ENCODE assay signal across 8 cellular contexts in the genomic region with DNA sequence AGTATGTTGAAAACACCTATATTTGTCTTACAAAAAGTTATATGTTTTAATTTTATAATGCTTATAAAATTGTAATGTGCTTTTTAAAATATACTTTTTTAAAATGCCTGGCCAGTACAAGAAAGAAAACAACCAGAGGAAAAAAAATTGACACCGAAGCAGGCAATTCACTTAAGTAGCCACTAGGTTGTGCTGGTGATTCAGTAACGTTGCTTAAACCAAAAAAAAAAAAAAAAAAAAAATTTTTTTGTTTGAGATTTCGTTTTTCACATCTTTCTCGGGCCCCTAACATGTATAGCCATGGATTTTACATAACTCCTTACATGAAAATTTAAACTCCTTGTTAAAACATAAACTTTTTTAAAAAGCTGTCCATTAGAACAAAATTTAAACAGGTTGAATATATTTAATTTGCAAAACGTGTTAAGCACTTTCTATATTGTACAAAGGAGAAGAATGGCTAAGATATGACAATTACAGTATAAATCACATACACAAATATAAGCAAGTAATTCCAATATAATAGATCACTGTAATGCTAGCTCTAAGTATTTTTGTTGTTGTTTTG. TPM values are rescaled to one million over a fixed set of nuclear protein-coding genes. Genes with fewer than 3 reads are reported as not detected.
DNase-seq lines count a peak whose midpoint lies in the region; ATAC-seq and TF ChIP-seq lines count a peak whose summit lies in the region.

No MANE protein-coding gene starts in this region.

- no peaks in the 10 kb centered on the region for H3K36me3 Mint-ChIP-seq in type B pancreatic cell
- H3K36me3 Mint-ChIP-seq in activated T-helper 2 cell treated with anti-CD3 and anti-CD28 coated beads, Interferon-gamma antibody, Interleukin-2, Interleukin-4, amounts not matched to agents 10 μg/mL and 5 μg/mL and 100 μg/mL, durations not matched to agents 14 hours and 24 hours and 36 hours (ENCODE audit: low read depth): no peaks in the 10 kb centered on the region

- TF ChIP-seq CTCF in type B pancreatic cell (conservative IDR thresholded peaks at IDR 0.05): peak; percentile 82

- H3K4me1 Mint-ChIP-seq in type B pancreatic cell (ENCODE audit: unreplicated experiment): no peaks in the 10 kb centered on the region
- H3K4me1 Mint-ChIP-seq in activated T-helper 2 cell treated with anti-CD3 and anti-CD28 coated beads, Interferon-gamma antibody, Interleukin-2, Interleukin-4, amounts not matched to agents 10 μg/mL and 5 μg/mL and 100 μg/mL, durations not matched to agents 14 hours and 24 hours and 36 hours (ENCODE audit: low read depth): no peaks in the 10 kb centered on the region

- no peak overlapping the region for H3K27ac Mint-ChIP-seq in type B pancreatic cell
- H3K27ac Mint-ChIP-seq in activated T-helper 2 cell treated with anti-CD3 and anti-CD28 coated beads, Interferon-gamma antibody, Interleukin-2, Interleukin-4, amounts not matched to agents 10 μg/mL and 5 μg/mL and 100 μg/mL, durations not matched to agents 14 hours and 24 hours and 36 hours: no peak overlapping the region

- H3K9me3 Mint-ChIP-seq in type B pancreatic cell: no peaks in the 10 kb centered on the region
- no peaks in the 10 kb centered on the region for H3K9me3 Mint-ChIP-seq in activated T-helper 2 cell treated with anti-CD3 and anti-CD28 coated beads, Interferon-gamma antibody, Interleukin-2, Interleukin-4, amounts not matched to agents 10 μg/mL and 5 μg/mL and 100 μg/mL, durations not matched to agents 14 hours and 24 hours and 36 hours

- ATAC-seq in GM18505 (IDR thresholded peaks at IDR 0.05; ENCODE audit: unreplicated experiment) (no peak), HG03457 (IDR thresholded peaks at IDR 0.05; ENCODE audit: unreplicated experiment) (no peak)

- TF ChIP-seq POLR2A in GM18505 (IDR thresholded peaks at IDR 0.05; ENCODE audit: borderline replicate concordance, extremely low read depth, insufficient read depth, insufficient read length): no peak

- DNase-seq in ELR (ENCODE audit: low read depth) (peak; percentile 71), KBM-7 (peak; percentile 26), SKM-1 treated with dmso at 0.1 percent for 144 hours (lab: John Stamatoyannopoulos, UW; ENCODE audit: unreplicated experiment) (peak; percentile 20), germinal center (ENCODE audit: low spot score) (peak; percentile 4), type B pancreatic cell (ENCODE audit: extremely low spot score, unreplicated experiment) (no peak)
- DNase-seq in activated T-helper 2 cell treated with anti-CD3 and anti-CD28 coated beads, Interferon-gamma antibody, Interleukin-2, Interleukin-4, amounts not matched to agents 10 μg/mL and 5 μg/mL and 100 μg/mL, durations not matched to agents 14 hours and 24 hours and 36 hours (ENCODE audit: low spot score): no peak

- H3K27me3 Mint-ChIP-seq in type B pancreatic cell: peaks cover 29% of the 10 kb centered on the region
- peaks cover 14% of the 10 kb centered on the region for H3K27me3 Mint-ChIP-seq in activated T-helper 2 cell treated with anti-CD3 and anti-CD28 coated beads, Interferon-gamma antibody, Interleukin-2, Interleukin-4, amounts not matched to agents 10 μg/mL and 5 μg/mL and 100 μg/mL, durations not matched to agents 14 hours and 24 hours and 36 hours (ENCODE audit: low read depth)

- in situ Hi-C loops in KBM-7 (cut with MboI; ENCODE audit: low pct_unique_long_range_greater_than_20kb, low sequenced_read_pairs): no loop called here

- H3K4me3 Mint-ChIP-seq in type B pancreatic cell: no peak overlapping the region
- no peak overlapping the region for H3K4me3 Mint-ChIP-seq in activated T-helper 2 cell treated with anti-CD3 and anti-CD28 coated beads, Interferon-gamma antibody, Interleukin-2, Interleukin-4, amounts not matched to agents 10 μg/mL and 5 μg/mL and 100 μg/mL, durations not matched to agents 14 hours and 24 hours and 36 hours (ENCODE audit: low read depth)

- intact Hi-C loops in activated T-helper 2 cell treated with anti-CD3 and anti-CD28 coated beads, Interferon-gamma antibody, Interleukin-2, Interleukin-4, amounts not matched to agents 10 μg/mL and 5 μg/mL and 100 μg/mL, durations not matched to agents 14 hours and 24 hours and 36 hours (cut with micrococcal nuclease): loop anchor here (5.0 kb wide), 1 partner anchor 422 kb away; no protein-coding TSS in a partner anchor

RNA-seq across cellular contexts. Expression of a gene that starts 9.2 kb away (rescaled TPM):
- total RNA-seq in type B pancreatic cell (ENCODE audit: low replicate concordance): not detected in 2 replicates
- not detected in 2 replicates for total RNA-seq in activated T-helper 2 cell treated with anti-CD3 and anti-CD28 coated beads, Interferon-gamma antibody, Interleukin-2, Interleukin-4, amounts not matched to agents 10 μg/mL and 5 μg/mL and 100 μg/mL, durations not matched to agents 14 hours and 24 hours and 36 hours

RNA-seq across cellular contexts. Expression of a gene that starts 16.6 kb away (rescaled TPM):
- total RNA-seq in type B pancreatic cell (ENCODE audit: low replicate concordance): not detected in 2 replicates
- total RNA-seq in activated T-helper 2 cell treated with anti-CD3 and anti-CD28 coated beads, Interferon-gamma antibody, Interleukin-2, Interleukin-4, amounts not matched to agents 10 μg/mL and 5 μg/mL and 100 μg/mL, durations not matched to agents 14 hours and 24 hours and 36 hours: not detected in 2 replicates

RNA-seq across cellular contexts. Expression of a gene that starts 30.1 kb away (rescaled TPM):
- total RNA-seq in type B pancreatic cell (ENCODE audit: low replicate concordance): 0.14 TPM in 1 of 2 replicates, not detected in the other
- not detected in 2 replicates for total RNA-seq in activated T-helper 2 cell treated with anti-CD3 and anti-CD28 coated beads, Interferon-gamma antibody, Interleukin-2, Interleukin-4, amounts not matched to agents 10 μg/mL and 5 μg/mL and 100 μg/mL, durations not matched to agents 14 hours and 24 hours and 36 hours

RNA-seq across cellular contexts. Expression of a gene that starts 31.1 kb away (rescaled TPM):
- total RNA-seq in type B pancreatic cell (ENCODE audit: low replicate concordance): not detected in 2 replicates
- not detected in 2 replicates for total RNA-seq in activated T-helper 2 cell treated with anti-CD3 and anti-CD28 coated beads, Interferon-gamma antibody, Interleukin-2, Interleukin-4, amounts not matched to agents 10 μg/mL and 5 μg/mL and 100 μg/mL, durations not matched to agents 14 hours and 24 hours and 36 hours

Comparison
In these comparisons a context has a peak if more than half of its experiments do, and no peak if none do; other contexts are left out.
1. DNase-seq: peak in ELR (single experiment), KBM-7 (single experiment), SKM-1 treated with dmso at 0.1 percent for 144 hours (single experiment) and germinal center (single experiment); none in type B pancreatic cell (single experiment) and activated T-helper 2 cell treated with anti-CD3 and anti-CD28 coated beads, Interferon-gamma antibody, Interleukin-2, Interleukin-4, amounts not matched to agents 10 μg/mL and 5 μg/mL and 100 μg/mL, durations not matched to agents 14 hours and 24 hours and 36 hours (single experiment).